ENCODE assay signal across 1 cellular context in the genomic region with DNA sequence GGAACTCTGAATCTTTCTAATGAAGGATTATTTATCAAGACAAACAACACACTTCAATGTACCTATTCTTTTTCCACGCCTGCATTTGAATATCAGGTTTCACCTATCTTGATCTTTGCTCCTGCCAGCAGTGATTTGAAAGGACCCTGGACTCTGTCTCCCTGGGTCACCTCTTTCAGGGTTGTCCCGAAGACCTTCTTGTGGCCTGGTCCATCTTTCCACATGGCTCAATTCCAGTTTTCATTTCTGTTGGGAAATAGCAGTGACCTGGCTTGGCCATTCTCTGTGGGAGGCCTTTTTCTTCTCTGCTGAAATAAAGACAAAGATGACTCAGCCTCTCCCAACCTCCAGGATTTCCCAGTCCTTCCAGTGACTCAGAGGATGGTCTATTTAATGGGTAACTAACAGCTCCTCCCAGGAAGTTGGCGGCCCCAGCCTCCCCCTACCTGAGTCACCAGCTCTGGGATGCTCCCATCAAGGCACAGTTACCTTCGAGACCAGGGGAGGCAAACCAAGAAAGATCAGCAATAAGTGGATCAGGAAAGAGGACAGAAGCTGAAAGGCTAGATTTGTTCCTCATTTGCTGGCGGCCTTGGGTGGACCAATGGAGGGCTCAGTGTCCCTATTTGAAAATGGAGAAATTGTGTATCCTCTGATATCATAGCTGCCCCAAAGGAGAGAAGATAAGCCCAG.
TF ChIP-seq lines count a peak whose summit lies in the region.

No MANE protein-coding gene starts in this region.

TF ChIP-seq in HepG2, 621 proteins besides CTCF, POLR2A, EP300 and RAD21 (continued from another document and continues in another):
- TF ChIP-seq ZNF629 (CRISPR knock-in tag; conservative IDR thresholded peaks at IDR 0.05) (no peak), SRSF1 (optimal IDR thresholded peaks at IDR 0.05; ENCODE audit: low read depth, low read length) (peak; percentile 1), SRY (CRISPR knock-in tag; IDR thresholded peaks at IDR 0.05) (no peak), ZKSCAN8 (CRISPR knock-in tag; IDR thresholded peaks at IDR 0.05; ENCODE audit: borderline replicate concordance) (peak; percentile 93; the same call in 1 of the 2 replicates), PAX8 (CRISPR knock-in tag; IDR thresholded peaks at IDR 0.05; ENCODE audit: borderline replicate concordance) (no peak), DNMT1 (CRISPR knock-in tag; IDR thresholded peaks at IDR 0.05) (no peak), MED1 (CRISPR knock-in tag; IDR thresholded peaks at IDR 0.05) (peak; percentile 78), PHF8 (CRISPR knock-in tag; IDR thresholded peaks at IDR 0.05) (no peak), ZNF235 (CRISPR knock-in tag; IDR thresholded peaks at IDR 0.05; ENCODE audit: borderline replicate concordance) (peak; percentile 17; the same call in 1 of the 2 replicates), GATAD2A (CRISPR knock-in tag; IDR thresholded peaks at IDR 0.05) (peak; percentile 98), RCOR2 (CRISPR knock-in tag; IDR thresholded peaks at IDR 0.05) (peak; percentile 100), HNF4G (IDR thresholded peaks at IDR 0.05; ENCODE audit: borderline replicate concordance, low read depth, low read length) (peak; percentile 96), HNF4G (CRISPR knock-in tag; IDR thresholded peaks at IDR 0.05; ENCODE audit: borderline replicate concordance, low read depth) (peak; percentile 95), ZNF3 (CRISPR knock-in tag; IDR thresholded peaks at IDR 0.05) (peak; percentile 77), RBFOX2 (IDR thresholded peaks at IDR 0.05; ENCODE audit: low read depth, low read length) (no peak; the same call in 1 of the 2 replicates), XRCC5 (optimal IDR thresholded peaks at IDR 0.05; ENCODE audit: low read length) (peak; percentile 91), JUN (CRISPR knock-in tag; IDR thresholded peaks at IDR 0.05) (peak; percentile 92), XBP1 (CRISPR knock-in tag; IDR thresholded peaks at IDR 0.05) (no peak), ZNF530 (CRISPR knock-in tag; IDR thresholded peaks at IDR 0.05; ENCODE audit: low read depth) (no peak), ATRX (CRISPR knock-in tag; IDR thresholded peaks at IDR 0.05; ENCODE audit: borderline replicate concordance) (no peak), POGZ (CRISPR knock-in tag; IDR thresholded peaks at IDR 0.05) (peak; percentile 78), ZNF615 (CRISPR knock-in tag; IDR thresholded peaks at IDR 0.05; ENCODE audit: borderline replicate concordance) (peak; percentile 38; the same call in 1 of the 2 replicates), SMARCE1 (IDR thresholded peaks at IDR 0.05; ENCODE audit: borderline replicate concordance) (no peak), CCAR2 (optimal IDR thresholded peaks at IDR 0.05; ENCODE audit: low read depth, low read length) (peak; percentile 21), KAT7 (CRISPR knock-in tag; IDR thresholded peaks at IDR 0.05; ENCODE audit: borderline replicate concordance) (no peak), NR2C2 (CRISPR knock-in tag; IDR thresholded peaks at IDR 0.05; ENCODE audit: borderline replicate concordance) (peak; percentile 88), ZNF337 (CRISPR knock-in tag; IDR thresholded peaks at IDR 0.05; ENCODE audit: borderline replicate concordance, low read depth) (no peak), SALL1 (CRISPR knock-in tag; IDR thresholded peaks at IDR 0.05) (peak; percentile 78), SOX13 (IDR thresholded peaks at IDR 0.05) (no peak; the same call in 1 of the 2 replicates), SOX13 (CRISPR knock-in tag; conservative IDR thresholded peaks at IDR 0.05 in 1 of 2, IDR thresholded peaks at IDR 0.05 in 1 of 2) (peak in 1 of 2 experiments; percentile 86; a peak in 2 of 4 replicates), ZC3H4 (CRISPR knock-in tag; IDR thresholded peaks at IDR 0.05; ENCODE audit: borderline replicate concordance) (no peak), JUND (CRISPR knock-in tag; IDR thresholded peaks at IDR 0.05) (peak; percentile 90), GABPA (IDR thresholded peaks at IDR 0.05; ENCODE audit: low read depth, low read length) (no peak), GABPA (CRISPR knock-in tag; IDR thresholded peaks at IDR 0.05; ENCODE audit: low read depth) (peak; percentile 79)
- TF ChIP-seq, protein P1, sequence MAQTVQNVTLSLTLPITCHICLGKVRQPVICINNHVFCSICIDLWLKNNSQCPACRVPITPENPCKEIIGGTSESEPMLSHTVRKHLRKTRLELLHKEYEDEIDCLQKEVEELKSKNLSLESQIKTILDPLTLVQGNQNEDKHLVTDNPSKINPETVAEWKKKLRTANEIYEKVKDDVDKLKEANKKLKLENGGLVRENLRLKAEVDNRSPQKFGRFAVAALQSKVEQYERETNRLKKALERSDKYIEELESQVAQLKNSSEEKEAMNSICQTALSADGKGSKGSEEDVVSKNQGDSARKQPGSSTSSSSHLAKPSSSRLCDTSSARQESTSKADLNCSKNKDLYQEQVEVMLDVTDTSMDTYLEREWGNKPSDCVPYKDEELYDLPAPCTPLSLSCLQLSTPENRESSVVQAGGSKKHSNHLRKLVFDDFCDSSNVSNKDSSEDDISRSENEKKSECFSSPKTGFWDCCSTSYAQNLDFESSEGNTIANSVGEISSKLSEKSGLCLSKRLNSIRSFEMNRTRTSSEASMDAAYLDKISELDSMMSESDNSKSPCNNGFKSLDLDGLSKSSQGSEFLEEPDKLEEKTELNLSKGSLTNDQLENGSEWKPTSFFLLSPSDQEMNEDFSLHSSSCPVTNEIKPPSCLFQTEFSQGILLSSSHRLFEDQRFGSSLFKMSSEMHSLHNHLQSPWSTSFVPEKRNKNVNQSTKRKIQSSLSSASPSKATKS (CRISPR knock-in tag; IDR thresholded peaks at IDR 0.05), result peak; percentile 47; the same call in 1 of the 2 replicates
- TF ChIP-seq, protein P2, sequence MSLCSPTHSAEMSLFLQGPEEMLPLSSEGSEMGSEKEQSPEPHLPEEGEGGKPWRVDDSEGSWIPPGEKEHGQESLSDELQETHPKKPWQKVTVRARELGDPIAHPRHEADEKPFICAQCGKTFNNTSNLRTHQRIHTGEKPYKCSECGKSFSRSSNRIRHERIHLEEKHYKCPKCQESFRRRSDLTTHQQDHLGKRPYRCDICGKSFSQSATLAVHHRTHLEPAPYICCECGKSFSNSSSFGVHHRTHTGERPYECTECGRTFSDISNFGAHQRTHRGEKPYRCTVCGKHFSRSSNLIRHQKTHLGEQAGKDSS (CRISPR knock-in tag; IDR thresholded peaks at IDR 0.05; ENCODE audit: borderline replicate concordance, low read depth), result no peak
- TF ChIP-seq, protein P3, sequence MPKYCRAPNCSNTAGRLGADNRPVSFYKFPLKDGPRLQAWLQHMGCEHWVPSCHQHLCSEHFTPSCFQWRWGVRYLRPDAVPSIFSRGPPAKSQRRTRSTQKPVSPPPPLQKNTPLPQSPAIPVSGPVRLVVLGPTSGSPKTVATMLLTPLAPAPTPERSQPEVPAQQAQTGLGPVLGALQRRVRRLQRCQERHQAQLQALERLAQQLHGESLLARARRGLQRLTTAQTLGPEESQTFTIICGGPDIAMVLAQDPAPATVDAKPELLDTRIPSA (CRISPR knock-in tag; IDR thresholded peaks at IDR 0.05; ENCODE audit: borderline replicate concordance), result no peak
- TF ChIP-seq, protein P4, sequence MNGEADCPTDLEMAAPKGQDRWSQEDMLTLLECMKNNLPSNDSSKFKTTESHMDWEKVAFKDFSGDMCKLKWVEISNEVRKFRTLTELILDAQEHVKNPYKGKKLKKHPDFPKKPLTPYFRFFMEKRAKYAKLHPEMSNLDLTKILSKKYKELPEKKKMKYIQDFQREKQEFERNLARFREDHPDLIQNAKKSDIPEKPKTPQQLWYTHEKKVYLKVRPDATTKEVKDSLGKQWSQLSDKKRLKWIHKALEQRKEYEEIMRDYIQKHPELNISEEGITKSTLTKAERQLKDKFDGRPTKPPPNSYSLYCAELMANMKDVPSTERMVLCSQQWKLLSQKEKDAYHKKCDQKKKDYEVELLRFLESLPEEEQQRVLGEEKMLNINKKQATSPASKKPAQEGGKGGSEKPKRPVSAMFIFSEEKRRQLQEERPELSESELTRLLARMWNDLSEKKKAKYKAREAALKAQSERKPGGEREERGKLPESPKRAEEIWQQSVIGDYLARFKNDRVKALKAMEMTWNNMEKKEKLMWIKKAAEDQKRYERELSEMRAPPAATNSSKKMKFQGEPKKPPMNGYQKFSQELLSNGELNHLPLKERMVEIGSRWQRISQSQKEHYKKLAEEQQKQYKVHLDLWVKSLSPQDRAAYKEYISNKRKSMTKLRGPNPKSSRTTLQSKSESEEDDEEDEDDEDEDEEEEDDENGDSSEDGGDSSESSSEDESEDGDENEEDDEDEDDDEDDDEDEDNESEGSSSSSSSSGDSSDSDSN (CRISPR knock-in tag; IDR thresholded peaks at IDR 0.05), result peak; percentile 58; the same call in 1 of the 2 replicates
- TF ChIP-seq, protein P5, sequence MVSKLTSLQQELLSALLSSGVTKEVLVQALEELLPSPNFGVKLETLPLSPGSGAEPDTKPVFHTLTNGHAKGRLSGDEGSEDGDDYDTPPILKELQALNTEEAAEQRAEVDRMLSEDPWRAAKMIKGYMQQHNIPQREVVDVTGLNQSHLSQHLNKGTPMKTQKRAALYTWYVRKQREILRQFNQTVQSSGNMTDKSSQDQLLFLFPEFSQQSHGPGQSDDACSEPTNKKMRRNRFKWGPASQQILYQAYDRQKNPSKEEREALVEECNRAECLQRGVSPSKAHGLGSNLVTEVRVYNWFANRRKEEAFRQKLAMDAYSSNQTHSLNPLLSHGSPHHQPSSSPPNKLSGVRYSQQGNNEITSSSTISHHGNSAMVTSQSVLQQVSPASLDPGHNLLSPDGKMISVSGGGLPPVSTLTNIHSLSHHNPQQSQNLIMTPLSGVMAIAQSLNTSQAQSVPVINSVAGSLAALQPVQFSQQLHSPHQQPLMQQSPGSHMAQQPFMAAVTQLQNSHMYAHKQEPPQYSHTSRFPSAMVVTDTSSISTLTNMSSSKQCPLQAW (CRISPR knock-in tag; IDR thresholded peaks at IDR 0.05), result peak; percentile 99
- TF ChIP-seq, protein P6, sequence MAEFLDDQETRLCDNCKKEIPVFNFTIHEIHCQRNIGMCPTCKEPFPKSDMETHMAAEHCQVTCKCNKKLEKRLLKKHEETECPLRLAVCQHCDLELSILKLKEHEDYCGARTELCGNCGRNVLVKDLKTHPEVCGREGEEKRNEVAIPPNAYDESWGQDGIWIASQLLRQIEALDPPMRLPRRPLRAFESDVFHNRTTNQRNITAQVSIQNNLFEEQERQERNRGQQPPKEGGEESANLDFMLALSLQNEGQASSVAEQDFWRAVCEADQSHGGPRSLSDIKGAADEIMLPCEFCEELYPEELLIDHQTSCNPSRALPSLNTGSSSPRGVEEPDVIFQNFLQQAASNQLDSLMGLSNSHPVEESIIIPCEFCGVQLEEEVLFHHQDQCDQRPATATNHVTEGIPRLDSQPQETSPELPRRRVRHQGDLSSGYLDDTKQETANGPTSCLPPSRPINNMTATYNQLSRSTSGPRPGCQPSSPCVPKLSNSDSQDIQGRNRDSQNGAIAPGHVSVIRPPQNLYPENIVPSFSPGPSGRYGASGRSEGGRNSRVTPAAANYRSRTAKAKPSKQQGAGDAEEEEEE (CRISPR knock-in tag; IDR thresholded peaks at IDR 0.05; ENCODE audit: borderline replicate concordance), result no peak
- TF ChIP-seq, protein P7, sequence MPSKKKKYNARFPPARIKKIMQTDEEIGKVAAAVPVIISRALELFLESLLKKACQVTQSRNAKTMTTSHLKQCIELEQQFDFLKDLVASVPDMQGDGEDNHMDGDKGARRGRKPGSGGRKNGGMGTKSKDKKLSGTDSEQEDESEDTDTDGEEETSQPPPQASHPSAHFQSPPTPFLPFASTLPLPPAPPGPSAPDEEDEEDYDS (CRISPR knock-in tag; IDR thresholded peaks at IDR 0.05), result peak; percentile 76
- TF ChIP-seq, protein P8, sequence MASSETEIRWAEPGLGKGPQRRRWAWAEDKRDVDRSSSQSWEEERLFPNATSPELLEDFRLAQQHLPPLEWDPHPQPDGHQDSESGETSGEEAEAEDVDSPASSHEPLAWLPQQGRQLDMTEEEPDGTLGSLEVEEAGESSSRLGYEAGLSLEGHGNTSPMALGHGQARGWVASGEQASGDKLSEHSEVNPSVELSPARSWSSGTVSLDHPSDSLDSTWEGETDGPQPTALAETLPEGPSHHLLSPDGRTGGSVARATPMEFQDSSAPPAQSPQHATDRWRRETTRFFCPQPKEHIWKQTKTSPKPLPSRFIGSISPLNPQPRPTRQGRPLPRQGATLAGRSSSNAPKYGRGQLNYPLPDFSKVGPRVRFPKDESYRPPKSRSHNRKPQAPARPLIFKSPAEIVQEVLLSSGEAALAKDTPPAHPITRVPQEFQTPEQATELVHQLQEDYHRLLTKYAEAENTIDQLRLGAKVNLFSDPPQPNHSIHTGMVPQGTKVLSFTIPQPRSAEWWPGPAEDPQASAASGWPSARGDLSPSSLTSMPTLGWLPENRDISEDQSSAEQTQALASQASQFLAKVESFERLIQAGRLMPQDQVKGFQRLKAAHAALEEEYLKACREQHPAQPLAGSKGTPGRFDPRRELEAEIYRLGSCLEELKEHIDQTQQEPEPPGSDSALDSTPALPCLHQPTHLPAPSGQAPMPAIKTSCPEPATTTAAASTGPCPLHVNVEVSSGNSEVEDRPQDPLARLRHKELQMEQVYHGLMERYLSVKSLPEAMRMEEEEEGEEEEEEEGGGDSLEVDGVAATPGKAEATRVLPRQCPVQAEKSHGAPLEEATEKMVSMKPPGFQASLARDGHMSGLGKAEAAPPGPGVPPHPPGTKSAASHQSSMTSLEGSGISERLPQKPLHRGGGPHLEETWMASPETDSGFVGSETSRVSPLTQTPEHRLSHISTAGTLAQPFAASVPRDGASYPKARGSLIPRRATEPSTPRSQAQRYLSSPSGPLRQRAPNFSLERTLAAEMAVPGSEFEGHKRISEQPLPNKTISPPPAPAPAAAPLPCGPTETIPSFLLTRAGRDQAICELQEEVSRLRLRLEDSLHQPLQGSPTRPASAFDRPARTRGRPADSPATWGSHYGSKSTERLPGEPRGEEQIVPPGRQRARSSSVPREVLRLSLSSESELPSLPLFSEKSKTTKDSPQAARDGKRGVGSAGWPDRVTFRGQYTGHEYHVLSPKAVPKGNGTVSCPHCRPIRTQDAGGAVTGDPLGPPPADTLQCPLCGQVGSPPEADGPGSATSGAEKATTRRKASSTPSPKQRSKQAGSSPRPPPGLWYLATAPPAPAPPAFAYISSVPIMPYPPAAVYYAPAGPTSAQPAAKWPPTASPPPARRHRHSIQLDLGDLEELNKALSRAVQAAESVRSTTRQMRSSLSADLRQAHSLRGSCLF (CRISPR knock-in tag; IDR thresholded peaks at IDR 0.05; ENCODE audit: borderline replicate concordance), result no peak
- TF ChIP-seq, protein P9, sequence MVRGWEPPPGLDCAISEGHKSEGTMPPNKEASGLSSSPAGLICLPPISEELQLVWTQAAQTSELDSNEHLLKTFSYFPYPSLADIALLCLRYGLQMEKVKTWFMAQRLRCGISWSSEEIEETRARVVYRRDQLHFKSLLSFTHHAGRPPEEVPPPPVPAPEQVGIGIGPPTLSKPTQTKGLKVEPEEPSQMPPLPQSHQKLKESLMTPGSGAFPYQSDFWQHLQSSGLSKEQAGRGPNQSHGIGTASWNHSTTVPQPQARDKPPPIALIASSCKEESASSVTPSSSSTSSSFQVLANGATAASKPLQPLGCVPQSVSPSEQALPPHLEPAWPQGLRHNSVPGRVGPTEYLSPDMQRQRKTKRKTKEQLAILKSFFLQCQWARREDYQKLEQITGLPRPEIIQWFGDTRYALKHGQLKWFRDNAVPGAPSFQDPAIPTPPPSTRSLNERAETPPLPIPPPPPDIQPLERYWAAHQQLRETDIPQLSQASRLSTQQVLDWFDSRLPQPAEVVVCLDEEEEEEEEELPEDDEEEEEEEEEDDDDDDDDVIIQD (CRISPR knock-in tag; IDR thresholded peaks at IDR 0.05; ENCODE audit: low read depth), result peak; percentile 90; the same call in 1 of the 2 replicates
